In genomic region chr2:127400533-127400896, GRCh38 we compare ENCODE assay signal across 24 cellular contexts. TPM values are rescaled to one million over a fixed set of nuclear protein-coding genes. Genes with fewer than 3 reads are reported as not detected.
DNase-seq lines count a peak whose midpoint lies in the region; ATAC-seq, FAIRE-seq and TF ChIP-seq lines count a peak whose summit lies in the region.
"Had no signal": no experiment of that assay in that cellular context is flagged by ENCODE, and none has a peak within 500 bp of the region (broad histone marks: within the 10 kb centered on the region; RNA-seq: fewer than 3 reads in every experiment).

No MANE protein-coding gene starts in this region.

- ATAC-seq in foreskin keratinocyte (peak; percentile 8), HG03342 (IDR thresholded peaks at IDR 0.05; ENCODE audit: unreplicated experiment) (no peak)
- ATAC-seq: activated T-helper 17 cell treated with anti-CD3 and anti-CD28 coated beads, Interleukin-2, amount 50 U/mL, for 72 hours; heart left ventricle had no signal

- no peak for FAIRE-seq in GM19239 (lab: Jason Lieb, UNC)

- peak; percentile 48 for DNase-seq in Calu3
- DNase-seq in RWPE1 (ENCODE audit: low spot score), result peak; percentile 32
- no peak for DNase-seq in foreskin keratinocyte
- DNase-seq in A673 (ENCODE audit: low spot score), result no peak
- DNase-seq in GM19239 (ENCODE audit: insufficient read length, low spot score), result no peak
- no peak for DNase-seq in CD8-positive, alpha-beta memory T cell
- DNase-seq: caudate nucleus; CD4-positive, alpha-beta T cell; DND-41; effector CD4-positive, alpha-beta T cell; GM23248; heart left ventricle; KBM-7; NCI-H1048; NCI-H2081; NCI-H526 treated with DMSO at 0.1 percent for 48 hours; nephron progenitor cell; stimulated activated naive CD4-positive, alpha-beta T cell had no signal

- peak overlapping the region; percentile 51 for H3K4me3 Mint-ChIP-seq in Calu3 (ENCODE audit: low read depth, unreplicated experiment)
- no peak overlapping the region for H3K4me3 Mint-ChIP-seq in CD8-positive, alpha-beta memory T cell
- H3K4me3 Mint-ChIP-seq: CD4-positive, alpha-beta T cell; nephron progenitor cell had no signal

- H3K27me3 ChIP-seq in foreskin keratinocyte, result no peaks in the 10 kb centered on the region
- H3K27me3 ChIP-seq in rectal smooth muscle tissue (ENCODE audit: control insufficient read depth, insufficient read depth, low read length), result no peaks in the 10 kb centered on the region
- no peaks in the 10 kb centered on the region for H3K27me3 ChIP-seq in A673 (replicated peaks; ENCODE audit: insufficient read depth, low read depth, low read length, poor library complexity)
- H3K27me3 ChIP-seq in CD8-positive, alpha-beta memory T cell (ENCODE audit: insufficient read depth, low read length, poor library complexity, severe bottlenecking), result no peaks in the 10 kb centered on the region
- H3K27me3 ChIP-seq: heart left ventricle had no signal

- H3K4me3 ChIP-seq in rectal smooth muscle tissue (ENCODE audit: low read length) (peak overlapping the region; percentile 46), A673 (ENCODE audit: low read depth, low read length, poor library complexity, severe bottlenecking) (no peak overlapping the region)
- H3K4me3 ChIP-seq in CD8-positive, alpha-beta memory T cell (ENCODE audit: low read length), result no peak overlapping the region
- H3K4me3 ChIP-seq: GM23248 had no signal

- peak overlapping the region; percentile 76 for H3K27ac Mint-ChIP-seq in Calu3 (ENCODE audit: unreplicated experiment)
- H3K27ac Mint-ChIP-seq in CD8-positive, alpha-beta memory T cell, result no peak overlapping the region
- H3K27ac Mint-ChIP-seq: activated T-helper 17 cell treated with anti-CD3 and anti-CD28 coated beads, Interleukin-2, amount 50 U/mL, for 72 hours; CD4-positive, alpha-beta T cell; nephron progenitor cell had no signal

- TF ChIP-seq CTCF in Calu3 (IDR thresholded peaks at IDR 0.05; ENCODE audit: unreplicated experiment) (no peak), RWPE1 (conservative IDR thresholded peaks at IDR 0.05; ENCODE audit: low read depth) (no peak), foreskin keratinocyte (conservative IDR thresholded peaks at IDR 0.05) (no peak), A673 (conservative IDR thresholded peaks at IDR 0.05; ENCODE audit: low read depth, low read length) (no peak)

- no TSS peak for BruUV-seq in Calu3 (replicated peaks; lab: Mats Ljungman, UMichigan)
- BruUV-seq in A673 (replicated peaks; lab: Mats Ljungman, UMichigan), result no TSS peak

- H3K27me3 Mint-ChIP-seq in Calu3 (ENCODE audit: unreplicated experiment), result no peaks in the 10 kb centered on the region
- peaks cover 0 to 2% of the 10 kb centered on the region in 2 donors for H3K27me3 Mint-ChIP-seq in CD8-positive, alpha-beta memory T cell
- H3K27me3 Mint-ChIP-seq: CD4-positive, alpha-beta T cell had no signal

- intact Hi-C loops in Calu3 (cut with micrococcal nuclease; ENCODE audit: unreplicated experiment), result no loop called here
- intact Hi-C loops in A673 (cut with micrococcal nuclease; ENCODE audit: unreplicated experiment), result no loop called here

- H3K27ac ChIP-seq in RWPE1 (peak overlapping the region; percentile 97), foreskin keratinocyte (peak overlapping the region; percentile 48), rectal smooth muscle tissue (ENCODE audit: low read depth, low read length) (no peak overlapping the region), A673 (ENCODE audit: low read depth, low read length, poor library complexity, severe bottlenecking) (no peak overlapping the region)
- H3K27ac ChIP-seq in CD8-positive, alpha-beta memory T cell (ENCODE audit: low read depth, low read length), result no peak overlapping the region
- H3K27ac ChIP-seq: GM23248, heart left ventricle, HL-60 had no signal

- peaks cover 15% of the 10 kb centered on the region for H3K36me3 Mint-ChIP-seq in Calu3 (ENCODE audit: insufficient read depth, unreplicated experiment)
- peaks cover 0 to 2% (median 0%) of the 10 kb centered on the region in 3 donors for H3K36me3 Mint-ChIP-seq in CD8-positive, alpha-beta memory T cell

- H3K4me1 ChIP-seq in foreskin keratinocyte, result peaks cover 14% of the 10 kb centered on the region
- peaks cover 8% of the 10 kb centered on the region for H3K4me1 ChIP-seq in rectal smooth muscle tissue (ENCODE audit: control insufficient read depth, insufficient read depth, low read length)
- H3K4me1 ChIP-seq in A673 (ENCODE audit: insufficient read depth, low read length, poor library complexity, severe bottlenecking), result peaks cover 4% of the 10 kb centered on the region
- H3K4me1 ChIP-seq in CD8-positive, alpha-beta memory T cell (ENCODE audit: insufficient read depth, low read length), result no peaks in the 10 kb centered on the region

- H3K36me3 ChIP-seq in rectal smooth muscle tissue (ENCODE audit: control insufficient read depth, insufficient read depth, low read length) (no peaks in the 10 kb centered on the region), A673 (ENCODE audit: insufficient read depth, low read length, poor library complexity, severe bottlenecking) (no peaks in the 10 kb centered on the region)
- no peaks in the 10 kb centered on the region for H3K36me3 ChIP-seq in CD8-positive, alpha-beta memory T cell (ENCODE audit: insufficient read depth, low read length)
- H3K36me3 ChIP-seq: heart left ventricle had no signal

- POLR2A ChIA-PET in RWPE1 (lab: Yijun Ruan, JAX; ENCODE audit: low non-redundant PET) (no interaction called here), A673 (lab: Charles Lee; ENCODE audit: low non-redundant PET) (no interaction called here)
- POLR2A ChIA-PET in CD8-positive, alpha-beta memory T cell (lab: Charles Lee), result interaction anchor here (1.2 kb wide), 1 partner anchor 12 kb away, joined by 3 read pairs; no protein-coding TSS in a partner anchor

- H3K9me3 ChIP-seq in A673 (ENCODE audit: low read depth, low read length, poor library complexity, severe bottlenecking), result no peaks in the 10 kb centered on the region
- H3K9me3 ChIP-seq in CD8-positive, alpha-beta memory T cell (ENCODE audit: low read length), result no peaks in the 10 kb centered on the region
- H3K9me3 ChIP-seq: heart left ventricle had no signal

- H3K4me1 Mint-ChIP-seq in Calu3 (ENCODE audit: low read depth, unreplicated experiment), result peaks cover 56% of the 10 kb centered on the region
- peaks cover 0 to 6% (median 2%) of the 10 kb centered on the region in 3 donors for H3K4me1 Mint-ChIP-seq in CD8-positive, alpha-beta memory T cell

- CTCF ChIA-PET in Calu3 (lab: Charles Lee) (interaction anchor here (0.6 to 2.1 kb wide), 5 partner anchors 12 to 310 kb away, joined by 3 to 7 read pairs (median 3); partner anchors contain the start of gene MAP3K2), RWPE1 (lab: Yijun Ruan, JAX) (no interaction called here), A673 (lab: Charles Lee) (no interaction called here)
- CTCF ChIA-PET in CD8-positive, alpha-beta memory T cell (lab: Charles Lee), result no interaction called here

- H3K9me3 Mint-ChIP-seq in Calu3 (ENCODE audit: low read depth, unreplicated experiment), result no peaks in the 10 kb centered on the region
- no peaks in the 10 kb centered on the region for H3K9me3 Mint-ChIP-seq in CD8-positive, alpha-beta memory T cell
- H3K9me3 Mint-ChIP-seq: activated T-helper 17 cell treated with anti-CD3 and anti-CD28 coated beads, Interleukin-2, amount 50 U/mL, for 72 hours; CD4-positive, alpha-beta T cell; nephron progenitor cell had no signal

- no peak overlapping the region for H3K9ac ChIP-seq in rectal smooth muscle tissue (ENCODE audit: low read length)
- H3K9ac ChIP-seq: GM23248 had no signal

RNA-seq across cellular contexts. Expression of gene MAP3K2, which starts 12.7 kb away (rescaled TPM):
- total RNA-seq in Calu3 (2022), result 60.4 and 60.9 TPM in 2 replicates
- total RNA-seq in foreskin keratinocyte, result 27.4 and 30.4 TPM in 2 replicates
- polyA plus RNA-seq in foreskin keratinocyte, result 2.0 and 2.3 TPM in 2 replicates
- 54.8 and 55.1 TPM in 2 replicates for total RNA-seq in A673 (2021)
- 10 to 100 TPM; 55.9 to 57.7 TPM for total RNA-seq in CD8-positive, alpha-beta memory T cell
- 65.0 TPM for polyA plus RNA-seq in CD8-positive, alpha-beta memory T cell

RNA-seq across cellular contexts. Expression of gene PROC, which starts 17.7 kb away (rescaled TPM):
- 0.59 TPM in 1 of 2 replicates, not detected in the other for total RNA-seq in Calu3 (2022)
- total RNA-seq in foreskin keratinocyte, result 0.32 and 0.82 TPM in 2 replicates
- 0.18 and 0.74 TPM in 2 replicates for polyA plus RNA-seq in foreskin keratinocyte
- 0.37 TPM in 1 of 2 replicates, not detected in the other for total RNA-seq in A673 (2021)
- total RNA-seq in CD8-positive, alpha-beta memory T cell, result under 1 TPM in 1 of 2 experiments, not detected in 1; 0.13 TPM
- not detected for polyA plus RNA-seq in CD8-positive, alpha-beta memory T cell
- total RNA-seq: activated T-helper 17 cell treated with anti-CD3 and anti-CD28 coated beads, Interleukin-2, amount 50 U/mL, for 72 hours; GM23248; heart left ventricle; pulmonary artery endothelial cell; ureter had no signal
- polyA plus RNA-seq: GM23248, heart left ventricle had no signal

Comparison
In these comparisons a context has a peak if more than half of its experiments do, and no peak if none do; other contexts are left out.
1. DNase-seq: peak in Calu3 (single experiment) and RWPE1 (single experiment); none in foreskin keratinocyte (0 of 2), A673 (single experiment), GM19239 (single experiment) and CD8-positive, alpha-beta memory T cell (0 of 5).
2. H3K27ac ChIP-seq: peak in RWPE1 (single experiment) and foreskin keratinocyte (single experiment); none in rectal smooth muscle tissue (single experiment), A673 (single experiment) and CD8-positive, alpha-beta memory T cell (single experiment).